In the genomic region with DNA sequence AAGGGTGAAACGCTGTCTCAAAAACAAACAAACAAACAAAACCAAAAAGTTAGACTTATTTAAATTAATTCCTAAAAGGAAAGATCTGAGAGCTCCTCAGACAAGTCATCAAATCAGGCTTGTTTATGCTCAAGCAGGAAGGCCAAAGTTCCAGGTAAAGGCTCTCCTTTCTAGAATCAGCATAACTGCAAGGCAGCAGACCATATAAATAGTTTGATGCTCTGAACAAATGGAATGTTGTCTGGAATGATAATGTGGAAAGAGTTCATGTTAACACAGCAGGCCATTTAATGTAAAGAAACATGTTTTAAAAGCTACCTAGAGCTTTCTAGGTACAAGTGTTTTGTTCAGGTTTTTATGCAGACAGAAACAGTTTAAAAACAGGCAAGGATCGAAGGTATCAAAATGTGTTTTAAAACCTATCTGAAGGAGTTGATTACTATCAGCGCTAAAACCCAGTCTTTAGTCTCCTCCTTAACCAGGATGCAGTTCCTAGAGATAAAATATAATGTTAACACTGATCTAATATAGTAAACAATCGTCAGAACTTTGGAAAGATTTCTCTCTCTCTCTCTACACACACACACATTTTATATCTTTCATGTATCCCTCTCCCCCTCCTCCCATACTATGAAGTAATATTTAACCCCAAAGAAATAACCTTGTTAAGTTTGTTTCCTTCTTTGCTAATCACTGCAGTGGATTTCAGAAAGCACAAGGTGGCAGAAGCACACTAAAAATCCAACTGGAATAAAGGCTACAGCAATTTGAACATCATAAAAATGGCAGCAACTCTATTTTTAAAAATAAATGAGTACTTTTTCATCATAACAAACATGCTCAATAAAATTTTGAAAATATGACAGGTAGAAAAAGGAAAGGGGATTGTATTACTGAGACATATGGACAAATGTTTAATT, we compare ENCODE assay signal across 8 cellular contexts.
DNase-seq lines count a peak whose midpoint lies in the region; ATAC-seq and TF ChIP-seq lines count a peak whose summit lies in the region.

No MANE protein-coding gene starts in this region.

- peak overlapping the region in 1 of 3 experiments; percentile 67; a peak in 2 of 7 replicates for H3K27ac Mint-ChIP-seq in H9

- no peak overlapping the region for H3K14ac ChIP-seq in H9 (ENCODE audit: insufficient read depth, low read length)

- no peak overlapping the region for H4K5ac ChIP-seq in H9 (ENCODE audit: insufficient read length, low read depth, low read length)

- H3K79me1 ChIP-seq in H9 (ENCODE audit: insufficient read depth, low read depth, low read length, poor library complexity, severe bottlenecking) = no peaks in the 10 kb centered on the region

- H2BK5ac ChIP-seq in H9 (ENCODE audit: insufficient read length, low read length) = no peak overlapping the region

- DNase-seq in CD1c-positive myeloid dendritic cell (ENCODE audit: extremely low spot score) = peak; percentile 15
- no peak for DNase-seq in H9
- peak; percentile 44 for DNase-seq in RPMI7951 (ENCODE audit: low read depth)
- DNase-seq in fibroblast of the conjunctiva (ENCODE audit: low read depth) = peak; percentile 53
- DNase-seq in activated effector memory CD4-positive, alpha-beta T cell treated with Interleukin-2 at 50 U/mL for 16 hours = no peak
- no peak for DNase-seq in SKM-1 (lab: John Stamatoyannopoulos, UW; ENCODE audit: unreplicated experiment)

- H4K91ac ChIP-seq in H9 (ENCODE audit: insufficient read length, low read depth, low read length) = no peak overlapping the region

- H3K4me1 ChIP-seq in H9 (ENCODE audit: insufficient read depth, low read length) (0 out of 2 replicates have a peak, but pooled peaks cover 3% of the 10 kb centered on the region), skeletal muscle satellite cell (ENCODE audit: control insufficient read depth, insufficient read depth, low read length) (no peaks in the 10 kb centered on the region)

- no peak overlapping the region for H3K4ac ChIP-seq in H9 (ENCODE audit: low read depth, low read length)

- peaks cover 37 to 56% (median 51%) of the 10 kb centered on the region in 3 experiments for H3K36me3 Mint-ChIP-seq in H9 (ENCODE audit: insufficient read depth in 1 of 3, low read depth in 3 of 3)

- no peak overlapping the region for H2BK12ac ChIP-seq in H9 (ENCODE audit: insufficient read length, low read depth, low read length)

- H3K23ac ChIP-seq in H9 (ENCODE audit: insufficient read length, low read depth, low read length) = no peak overlapping the region

- no peak overlapping the region for H3K9ac ChIP-seq in H9 (ENCODE audit: extremely low read depth, insufficient read length, low read length)
- H3K9ac ChIP-seq in skeletal muscle satellite cell (ENCODE audit: low read depth, low read length) = peak overlapping the region; percentile 3

- peaks cover 26% of the 10 kb centered on the region for H3K36me3 ChIP-seq in skeletal muscle satellite cell (ENCODE audit: insufficient read depth, low read length)

- TF ChIP-seq CTCF in H9 (conservative IDR thresholded peaks at IDR 0.05) = peak; percentile 63

- no CpG with 5 or more reads among the region's 4 CpGs for WGBS in H9 (ENCODE audit: extremely low coverage, insufficient read length, low lambda C conversion rate)

- H3K9me3 Mint-ChIP-seq in H9 = peaks cover 3 to 8% of the 10 kb centered on the region in 2 experiments; a peak in 4 of 5 replicates

- no peak overlapping the region for H2BK20ac ChIP-seq in H9 (ENCODE audit: low read depth, low read length, poor library complexity, severe bottlenecking)

- H2BK120ac ChIP-seq in H9 (ENCODE audit: low read depth, low read length, poor library complexity, severe bottlenecking) = no peak overlapping the region

- ATAC-seq in HG02981 (IDR thresholded peaks at IDR 0.05; ENCODE audit: unreplicated experiment) = no peak

- H3K4me3 Mint-ChIP-seq in H9 = no peak overlapping the region

- peak overlapping the region; percentile 36 for H2AK5ac ChIP-seq in H9 (ENCODE audit: insufficient read length, low read length)

- no peak overlapping the region for H3K4me2 ChIP-seq in H9 (ENCODE audit: insufficient read depth, insufficient read length, low read length)
- no peak overlapping the region for H3K4me2 ChIP-seq in skeletal muscle satellite cell (ENCODE audit: low read length)

- H3K79me2 ChIP-seq in H9 (ENCODE audit: insufficient read depth, low read length) = no peaks in the 10 kb centered on the region

- H3K4me3 ChIP-seq in skeletal muscle satellite cell (ENCODE audit: low read length) = no peak overlapping the region

- H3T11ph ChIP-seq in H9 (ENCODE audit: low read length) = no peak overlapping the region

- H3K27ac ChIP-seq in H9 (ENCODE audit: insufficient read length, low read depth, low read length) = no peak overlapping the region

- no peaks in the 10 kb centered on the region for H3K23me2 ChIP-seq in H9 (ENCODE audit: insufficient read length, low read depth, low read length, poor library complexity, severe bottlenecking)

- no peak overlapping the region for H3K18ac ChIP-seq in H9 (ENCODE audit: insufficient read length, low read depth, low read length)

- no peak overlapping the region for H3K56ac ChIP-seq in H9 (ENCODE audit: insufficient read length, low read depth, low read length)

- no peak overlapping the region for H2AFZ ChIP-seq in H9 (ENCODE audit: low read length)

- H4K8ac ChIP-seq in H9 (replicated peaks; ENCODE audit: insufficient read length, low read depth, low read length) = no peak overlapping the region

- H3K27me3 Mint-ChIP-seq in H9 (ENCODE audit: low read depth) = no peaks in the 10 kb centered on the region

- H3K27me3 ChIP-seq in H9 (ENCODE audit: insufficient read depth, low read length) = no peaks in the 10 kb centered on the region
- H3K27me3 ChIP-seq in skeletal muscle satellite cell (ENCODE audit: control insufficient read depth, insufficient read depth, low read length) = no peaks in the 10 kb centered on the region

- no peak overlapping the region for H2BK15ac ChIP-seq in H9 (ENCODE audit: low read depth, low read length)

- peaks cover 10% of the 10 kb centered on the region for H3K9me3 ChIP-seq in H9 (ENCODE audit: control insufficient read depth, low read depth, low read length)
- peaks cover 5% of the 10 kb centered on the region for H3K9me3 ChIP-seq in skeletal muscle satellite cell (replicated peaks; ENCODE audit: low read length)

- peaks cover 36% of the 10 kb centered on the region in 2 experiments for H3K4me1 Mint-ChIP-seq in H9

- no peaks in the 10 kb centered on the region for H4K20me1 ChIP-seq in H9 (ENCODE audit: control insufficient read depth, insufficient read depth, insufficient read length)

Comparison
In these comparisons a context has a peak if more than half of its experiments do, and no peak if none do; other contexts are left out.
1. DNase-seq: peak in CD1c-positive myeloid dendritic cell (single experiment), RPMI7951 (single experiment) and fibroblast of the conjunctiva (single experiment); none in H9 (single experiment), activated effector memory CD4-positive, alpha-beta T cell treated with Interleukin-2 at 50 U/mL for 16 hours (single experiment) and SKM-1 (single experiment).